Comparison of ENCODE assay signal across 8 cellular contexts in genomic region chr10:29736325-29737208, GRCh38.
DNase-seq lines count a peak whose midpoint lies in the region; ATAC-seq and TF ChIP-seq lines count a peak whose summit lies in the region.

No MANE protein-coding gene starts in this region.

- peak overlapping the region; percentile 76 to 94 (median 85) for H3K4me3 Mint-ChIP-seq in CD8-positive, alpha-beta memory T cell
- H3K4me3 Mint-ChIP-seq in endodermal cell: peak overlapping the region; percentile 66

- no peak overlapping the region for H3K9ac ChIP-seq in endodermal cell (ENCODE audit: extremely low read depth, low read length, poor library complexity, severe bottlenecking)
- H3K9ac ChIP-seq in mesenchymal stem cell (ENCODE audit: low read length): peak overlapping the region; percentile 88

- peak overlapping the region in 2 of 8 donors; percentile 12 to 96 for H3K27ac Mint-ChIP-seq in CD8-positive, alpha-beta memory T cell
- H3K27ac Mint-ChIP-seq in endodermal cell: peak overlapping the region; percentile 76

- no peaks in the 10 kb centered on the region for H3K79me1 ChIP-seq in mesenchymal stem cell (replicated peaks; ENCODE audit: low read length, poor library complexity, severe bottlenecking)

- H3K36me3 Mint-ChIP-seq in CD8-positive, alpha-beta memory T cell: no peaks in the 10 kb centered on the region
- H3K36me3 Mint-ChIP-seq in endodermal cell (ENCODE audit: low read depth): no peaks in the 10 kb centered on the region

- CTCF ChIA-PET in CD8-positive, alpha-beta memory T cell (lab: Charles Lee): interaction anchor here (0.9 to 2.0 kb wide), 7 partner anchors 8 to 79 kb away, joined by 3 to 10 read pairs (median 4); no protein-coding TSS in a partner anchor

- TF ChIP-seq POLR2A in stomach (IDR thresholded peaks at IDR 0.05): no peak

- H2BK12ac ChIP-seq in mesenchymal stem cell (ENCODE audit: low read length in 2 of 2): peak overlapping the region; percentile 85 to 95

- peaks cover 23% of the 10 kb centered on the region for H3K4me1 ChIP-seq in CD8-positive, alpha-beta memory T cell (ENCODE audit: insufficient read depth, low read length)
- H3K4me1 ChIP-seq in endodermal cell (ENCODE audit: control insufficient read depth, insufficient read depth, low read length) (peaks cover 13% of the 10 kb centered on the region), mesenchymal stem cell (ENCODE audit: control insufficient read depth, insufficient read depth, low read depth, low read length) (peaks cover 11% of the 10 kb centered on the region), stomach (peaks cover 5 to 39% (median 31%) of the 10 kb centered on the region in 4 donors)

- peak overlapping the region; percentile 98 for H4K91ac ChIP-seq in mesenchymal stem cell (ENCODE audit: low read length)

- H2BK15ac ChIP-seq in mesenchymal stem cell (ENCODE audit: low read depth, poor library complexity, severe bottlenecking): peak overlapping the region; percentile 87

- in situ Hi-C loops in KBM-7 (cut with MboI; ENCODE audit: low pct_unique_long_range_greater_than_20kb, low sequenced_read_pairs): no loop called here

- H3K27ac ChIP-seq in CD8-positive, alpha-beta memory T cell (ENCODE audit: low read depth, low read length): no peak overlapping the region
- no peak overlapping the region for H3K27ac ChIP-seq in endodermal cell (ENCODE audit: low read depth, low read length)
- peak overlapping the region; percentile 76 for H3K27ac ChIP-seq in mesenchymal stem cell (ENCODE audit: low read length, poor library complexity, severe bottlenecking)
- peak overlapping the region; percentile 86 to 99 (median 96) for H3K27ac ChIP-seq in stomach

- TF ChIP-seq EP300 in stomach (IDR thresholded peaks at IDR 0.05): no peak

- peak overlapping the region; percentile 99 for H3K4ac ChIP-seq in mesenchymal stem cell (ENCODE audit: low read depth in 1 of 2, low read length in 2 of 2)

- no peaks in the 10 kb centered on the region for H3K9me3 ChIP-seq in CD8-positive, alpha-beta memory T cell (ENCODE audit: low read length)
- H3K9me3 ChIP-seq in endodermal cell (ENCODE audit: control insufficient read depth, low read length) (no peaks in the 10 kb centered on the region), mesenchymal stem cell (ENCODE audit: control insufficient read depth, low read length) (no peaks in the 10 kb centered on the region), stomach (no peaks in the 10 kb centered on the region)

- DNase-seq in CD8-positive, alpha-beta memory T cell: peak in 4 of 5 donors; percentile 2 to 45 (median 24)
- peak; percentile 32 for DNase-seq in KBM-7
- DNase-seq in activated CD4-positive, alpha-beta T cell treated with anti-CD3 and anti-CD28 coated beads, Interleukin-2, amount 50 U/mL, for 48 hours: peak; percentile 19 to 37
- DNase-seq in endodermal cell: peak; percentile 88
- DNase-seq in mesenchymal stem cell: peak; percentile 72
- DNase-seq in stomach: peak; percentile 67
- DNase-seq in foreskin melanocyte: no peak

- H2BK120ac ChIP-seq in mesenchymal stem cell (ENCODE audit: low read depth, low read length): peak overlapping the region; percentile 100

- intact Hi-C loops in stomach (cut with DNase I; ENCODE audit: low total_unique reads): loop anchor here (10.0 kb wide), 1 partner anchor 142 kb away; no protein-coding TSS in a partner anchor

- H3K27me3 ChIP-seq in CD8-positive, alpha-beta memory T cell (ENCODE audit: insufficient read depth, low read length, poor library complexity, severe bottlenecking): no peaks in the 10 kb centered on the region
- H3K27me3 ChIP-seq in endodermal cell (ENCODE audit: control insufficient read depth, insufficient read depth, low read length, poor library complexity, severe bottlenecking): no peaks in the 10 kb centered on the region
- H3K27me3 ChIP-seq in mesenchymal stem cell (ENCODE audit: control insufficient read depth in 1 of 2, insufficient read depth in 1 of 2, low read length in 2 of 2): no peaks in the 10 kb centered on the region
- H3K27me3 ChIP-seq in stomach: no peaks in the 10 kb centered on the region

- TF ChIP-seq CTCF in endodermal cell (conservative IDR thresholded peaks at IDR 0.05) (no peak), stomach (IDR thresholded peaks at IDR 0.05) (no peak)

- peak overlapping the region; percentile 97 for H4K8ac ChIP-seq in mesenchymal stem cell (ENCODE audit: low read length)

- peak overlapping the region; percentile 97 for H2BK5ac ChIP-seq in mesenchymal stem cell (ENCODE audit: low read depth, low read length, poor library complexity, severe bottlenecking)

- H3K4me3 ChIP-seq in CD8-positive, alpha-beta memory T cell (ENCODE audit: low read length): peak overlapping the region; percentile 49
- H3K4me3 ChIP-seq in endodermal cell (ENCODE audit: low read length) (peak overlapping the region; percentile 89), mesenchymal stem cell (ENCODE audit: insufficient read depth in 1 of 2, low read depth in 1 of 2, low read length in 2 of 2) (peak overlapping the region; percentile 93), stomach (peak overlapping the region; percentile 82 to 93 (median 87))

- no peak for ATAC-seq in GM18520 (IDR thresholded peaks at IDR 0.05; ENCODE audit: unreplicated experiment)

- peak overlapping the region; percentile 97 to 98 for H3K18ac ChIP-seq in mesenchymal stem cell (ENCODE audit: low read depth in 1 of 2, low read length in 2 of 2)

- H2AFZ ChIP-seq in mesenchymal stem cell (ENCODE audit: low read depth, low read length): peak overlapping the region; percentile 65

- H2AK5ac ChIP-seq in mesenchymal stem cell (ENCODE audit: low read length, severe bottlenecking): peak overlapping the region; percentile 35

- peaks cover 28 to 34% (median 28%) of the 10 kb centered on the region in 3 donors for H3K4me1 Mint-ChIP-seq in CD8-positive, alpha-beta memory T cell
- peaks cover 18% of the 10 kb centered on the region for H3K4me1 Mint-ChIP-seq in endodermal cell

- 0% methylated on average over 17 to 85 of the region's 85 CpGs for WGBS in endodermal cell (ENCODE audit: insufficient coverage in 1 of 2, insufficient read length in 1 of 2), 2 experiments
- under 1% methylated on average over 76 of the region's 85 CpGs for WGBS in mesenchymal stem cell
- 0 to 2% (median 0%) methylated on average over 19 to 85 of the region's 85 CpGs for WGBS in stomach, 5 donors

- no peaks in the 10 kb centered on the region for H3K36me3 ChIP-seq in CD8-positive, alpha-beta memory T cell (ENCODE audit: insufficient read depth, low read length)
- H3K36me3 ChIP-seq in endodermal cell (ENCODE audit: control insufficient read depth, insufficient read depth, low read length) (no peaks in the 10 kb centered on the region), mesenchymal stem cell (ENCODE audit: control insufficient read depth in 1 of 2, insufficient read depth in 2 of 2, low read depth in 1 of 2, low read length in 2 of 2) (no peaks in the 10 kb centered on the region), stomach (no peaks in the 10 kb centered on the region)

- POLR2A ChIA-PET in CD8-positive, alpha-beta memory T cell (lab: Charles Lee): interaction anchor here (1.2 kb wide), 1 partner anchor 90 kb away, joined by 3 read pairs; no protein-coding TSS in a partner anchor

- H3K23ac ChIP-seq in mesenchymal stem cell (ENCODE audit: low read length in 2 of 2): peak overlapping the region; percentile 66

- peaks cover 3 to 4% of the 10 kb centered on the region in 2 donors for H3K27me3 Mint-ChIP-seq in CD8-positive, alpha-beta memory T cell
- peaks cover 31% of the 10 kb centered on the region for H3K27me3 Mint-ChIP-seq in endodermal cell (ENCODE audit: insufficient read depth)

- H3K4me2 ChIP-seq in mesenchymal stem cell (ENCODE audit: low read length, poor library complexity, severe bottlenecking): peak overlapping the region; percentile 94

- H3K9me3 Mint-ChIP-seq in CD8-positive, alpha-beta memory T cell: no peaks in the 10 kb centered on the region
- H3K9me3 Mint-ChIP-seq in endodermal cell: no peaks in the 10 kb centered on the region

- H3K14ac ChIP-seq in mesenchymal stem cell (ENCODE audit: low read length in 2 of 2): peak overlapping the region; percentile 86 to 98

Comparison
In these comparisons a context has a peak if more than half of its experiments do, and no peak if none do; other contexts are left out.
1. H3K27ac ChIP-seq: peak in mesenchymal stem cell (single experiment) and stomach (5 of 5); none in CD8-positive, alpha-beta memory T cell (single experiment) and endodermal cell (single experiment).
2. Peak in every context shown above with its lines, with median percentiles within 50 percentile points of each other: H3K4me3 ChIP-seq.